9 cellular contexts compared by ENCODE assay signal in the genomic region with DNA sequence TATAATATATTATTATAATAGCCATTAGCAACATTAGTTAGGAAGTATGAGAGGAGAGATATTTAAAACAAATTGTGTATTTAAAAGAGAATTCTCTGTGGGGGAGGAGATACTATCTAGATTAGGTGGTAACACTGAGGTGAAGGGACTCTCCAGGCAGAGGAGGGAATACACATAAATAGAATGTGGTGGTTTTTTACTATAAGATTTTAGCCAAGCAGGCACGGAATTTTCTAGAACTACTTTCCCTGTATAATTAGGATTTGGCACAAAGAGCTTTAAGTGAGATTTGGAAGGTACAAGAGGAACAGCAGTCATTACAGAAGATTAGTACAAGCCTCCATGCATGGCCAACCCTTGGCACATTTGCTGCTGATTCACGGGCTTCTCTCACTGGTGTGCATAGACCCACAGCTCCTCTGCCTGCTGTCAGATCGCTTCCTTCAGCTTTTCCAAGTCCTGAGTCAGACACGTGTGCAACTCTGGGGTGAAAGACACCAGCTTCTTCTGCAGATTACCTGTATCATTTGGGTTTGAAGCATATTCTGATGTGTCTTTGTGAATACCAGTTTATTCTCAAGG.
DNase-seq lines count a peak whose midpoint lies in the region; ATAC-seq and TF ChIP-seq lines count a peak whose summit lies in the region.
"Had no signal": no experiment of that assay in that cellular context is flagged by ENCODE, and none has a peak within 500 bp of the region (broad histone marks: within the 10 kb centered on the region; RNA-seq: fewer than 3 reads in every experiment).

No MANE protein-coding gene starts in this region.

- H3K9me3 Mint-ChIP-seq in activated naive CD4-positive, alpha-beta T cell treated with anti-CD3 and anti-CD28 coated beads, Interleukin-2, amount 50 U/mL, for 72 hours: peaks cover 5 to 8% of the 10 kb centered on the region in 2 donors

- no peaks in the 10 kb centered on the region for H3K36me3 Mint-ChIP-seq in activated naive CD4-positive, alpha-beta T cell treated with anti-CD3 and anti-CD28 coated beads, Interleukin-2, amount 50 U/mL, for 72 hours

- peak; percentile 22 for DNase-seq in epithelial cell of esophagus (ENCODE audit: low read depth)
- no peak for DNase-seq in activated naive CD4-positive, alpha-beta T cell treated with anti-CD3 and anti-CD28 coated beads, Interleukin-2, amount 50 U/mL, for 72 hours (ENCODE audit: low spot score in 2 of 2)
- DNase-seq in foreskin fibroblast: no peak
- DNase-seq in DMS79 treated with DMSO at 0.1 percent for 48 hours (lab: John Stamatoyannopoulos, UW): no peak
- no peak for DNase-seq in SW 1271 (lab: John Stamatoyannopoulos, UW)
- DNase-seq: NCI-H2171 had no signal

- ATAC-seq in GM18498 (IDR thresholded peaks at IDR 0.05; ENCODE audit: unreplicated experiment) (peak; percentile 71), GM21619 (IDR thresholded peaks at IDR 0.05; ENCODE audit: unreplicated experiment) (peak; percentile 65), HG03460 (IDR thresholded peaks at IDR 0.05; ENCODE audit: unreplicated experiment) (peak; percentile 66)
- no peak for ATAC-seq in activated naive CD4-positive, alpha-beta T cell treated with anti-CD3 and anti-CD28 coated beads, Interleukin-2, amount 50 U/mL, for 72 hours

- no peak overlapping the region for H3K4me3 ChIP-seq in epithelial cell of esophagus (ENCODE audit: low read length)
- H3K4me3 ChIP-seq in foreskin fibroblast (ENCODE audit: low read depth in 1 of 2, low read length in 2 of 2): no peak overlapping the region

- H3K27ac Mint-ChIP-seq in activated naive CD4-positive, alpha-beta T cell treated with anti-CD3 and anti-CD28 coated beads, Interleukin-2, amount 50 U/mL, for 72 hours: no peak overlapping the region

- no peak for TF ChIP-seq CTCF in epithelial cell of esophagus (IDR thresholded peaks at IDR 0.05; ENCODE audit: insufficient read depth, low read depth, low read length, missing control alignments)
- TF ChIP-seq CTCF in foreskin fibroblast (IDR thresholded peaks at IDR 0.05; ENCODE audit: low read depth, low read length): no peak

Comparison
In these comparisons a context has a peak if more than half of its experiments do, and no peak if none do; other contexts are left out.
1. ATAC-seq: peak in GM18498 (single experiment), GM21619 (single experiment) and HG03460 (single experiment); none in activated naive CD4-positive, alpha-beta T cell treated with anti-CD3 and anti-CD28 coated beads, Interleukin-2, amount 50 U/mL, for 72 hours (0 of 2).